ENCODE assay signal across 8 cellular contexts in the genomic region with DNA sequence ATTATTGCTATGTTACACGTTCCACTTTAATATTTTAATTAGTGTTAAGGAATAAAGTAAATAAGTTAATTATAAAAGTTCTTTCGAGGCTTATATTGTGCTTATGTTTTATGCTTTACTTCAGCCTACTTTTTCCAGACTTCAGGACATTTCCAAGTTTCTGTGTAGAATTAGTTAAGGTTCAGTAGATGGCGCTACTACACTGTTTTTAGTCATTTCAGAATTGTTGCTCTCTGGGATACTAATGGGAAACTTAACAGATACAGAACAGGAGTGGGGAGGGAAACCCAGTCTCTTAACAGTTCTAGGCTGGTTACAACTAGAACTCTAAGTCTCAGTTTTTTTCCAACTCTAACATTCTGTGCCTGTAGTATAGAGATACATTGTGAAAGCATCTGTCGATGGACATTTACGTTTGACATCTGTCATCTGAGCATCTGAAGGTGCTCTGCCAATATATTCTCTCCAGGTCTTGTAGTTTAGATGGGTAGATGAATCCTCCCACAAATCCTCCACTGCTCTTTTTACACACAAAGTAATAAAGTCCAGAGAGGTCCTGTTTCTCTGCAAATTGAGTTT. TPM values are rescaled to one million over a fixed set of nuclear protein-coding genes. Genes with fewer than 3 reads are reported as not detected.
A peak's percentile ranks its signal among the peaks of the same experiment; 100 is the strongest.
DNase-seq lines count a peak whose midpoint lies in the region; ATAC-seq, FAIRE-seq and TF ChIP-seq lines count a peak whose summit lies in the region.

No MANE protein-coding gene starts in this region.

- no peak for FAIRE-seq in HTR-8/SVneo (lab: Jason Lieb, UNC)
- peak; percentile 98 for FAIRE-seq in TTC549 (lab: Jason Lieb, UNC)

- H3K4me1 Mint-ChIP-seq in CD4-positive, alpha-beta T cell (ENCODE audit: low read depth): no peaks in the 10 kb centered on the region

- no peak for TF ChIP-seq EP300 in stomach (IDR thresholded peaks at IDR 0.05)

- no peak for ATAC-seq in CD4-positive, alpha-beta T cell (ENCODE audit: poor library complexity)
- no peak for ATAC-seq in HG02610 (IDR thresholded peaks at IDR 0.05; ENCODE audit: unreplicated experiment)
- no peak for ATAC-seq in GM19035 (IDR thresholded peaks at IDR 0.05; ENCODE audit: unreplicated experiment)

- H3K27ac ChIP-seq in CD4-positive, alpha-beta T cell (ENCODE audit: low read depth, low read length): no peak overlapping the region
- H3K27ac ChIP-seq in stomach: no peak overlapping the region

- intact Hi-C loops in CD4-positive, alpha-beta T cell (cut with DNase I, micrococcal nuclease): loop anchor here in 1 of 2 experiments (10.0 kb wide), 1 partner anchor 317 kb away; no protein-coding TSS in a partner anchor
- intact Hi-C loops in stomach (cut with DNase I; ENCODE audit: low total_unique reads): no loop called here

- H3K4me1 ChIP-seq in stomach: no peaks in the 10 kb centered on the region

- POLR2A ChIA-PET in CD4-positive, alpha-beta T cell (lab: Charles Lee): no interaction called here

- CTCF ChIA-PET in CD4-positive, alpha-beta T cell (lab: Charles Lee): no interaction called here

- no peak overlapping the region for H3K4me3 ChIP-seq in stomach

- peak; percentile 21 for TF ChIP-seq CTCF in CD4-positive, alpha-beta T cell (IDR thresholded peaks at IDR 0.05)
- TF ChIP-seq CTCF in stomach (IDR thresholded peaks at IDR 0.05): peak in 2 of 7 experiments; percentile 14 to 15

- H3K36me3 ChIP-seq in stomach: no peaks in the 10 kb centered on the region

- H3K27ac Mint-ChIP-seq in CD4-positive, alpha-beta T cell: no peak overlapping the region

- no peak for TF ChIP-seq POLR2A in stomach (IDR thresholded peaks at IDR 0.05)

- H3K9me3 ChIP-seq in CD4-positive, alpha-beta T cell (ENCODE audit: control insufficient read depth, low read length): no peaks in the 10 kb centered on the region
- no peaks in the 10 kb centered on the region for H3K9me3 ChIP-seq in stomach

- H3K4me3 Mint-ChIP-seq in CD4-positive, alpha-beta T cell: no peak overlapping the region

- H3K9me3 Mint-ChIP-seq in CD4-positive, alpha-beta T cell: no peaks in the 10 kb centered on the region

- peaks cover 19% of the 10 kb centered on the region for H3K27me3 Mint-ChIP-seq in CD4-positive, alpha-beta T cell

- 28 to 36% (median 29%) methylated on average over 5 of the region's 5 CpGs for WGBS in stomach, 5 donors

- no peak for DNase-seq in CD4-positive, alpha-beta T cell
- DNase-seq in HTR-8/SVneo (ENCODE audit: insufficient read length, low spot score): peak; percentile 42
- DNase-seq in inferior parietal cortex (ENCODE audit: extremely low spot score): peak; percentile 78
- DNase-seq in stomach: no peak
- DNase-seq in HuH-7.5 (ENCODE audit: low spot score): no peak

- peaks cover 8% of the 10 kb centered on the region for H3K27me3 ChIP-seq in CD4-positive, alpha-beta T cell (ENCODE audit: control insufficient read depth, insufficient read depth, low read length)
- no peaks in the 10 kb centered on the region for H3K27me3 ChIP-seq in stomach

- H3K36me3 Mint-ChIP-seq in CD4-positive, alpha-beta T cell (ENCODE audit: low read depth): no peaks in the 10 kb centered on the region

RNA-seq across cellular contexts. Expression of a gene that starts 56.8 kb away (rescaled TPM):
- total RNA-seq in CD4-positive, alpha-beta T cell: 1 to 10 TPM; 1.8 to 2.6 TPM
- total RNA-seq in stomach: 10 to 100 TPM in 4 of 5 donors, 1 to 10 TPM in 1; 1.8 to 98.7 (median 24.6) TPM
- 1 to 10 TPM; 3.1 to 5.5 (median 5.0) TPM for polyA plus RNA-seq in stomach

Comparison
In these comparisons a context has a peak if more than half of its experiments do, and no peak if none do; other contexts are left out.
1. DNase-seq: peak in HTR-8/SVneo (single experiment) and inferior parietal cortex (single experiment); none in CD4-positive, alpha-beta T cell (0 of 10), stomach (single experiment) and HuH-7.5 (single experiment).